In genomic region chrX:46311581-46312120, GRCh38 we compare ENCODE assay signal across 26 cellular contexts.
DNase-seq lines count a peak whose midpoint lies in the region; ATAC-seq and TF ChIP-seq lines count a peak whose summit lies in the region.
"Had no signal": no experiment of that assay in that cellular context is flagged by ENCODE, and none has a peak within 500 bp of the region (broad histone marks: within the 10 kb centered on the region; RNA-seq: fewer than 3 reads in every experiment).

No MANE protein-coding gene starts in this region.

- H3K4me3 ChIP-seq in fibroblast of the aortic adventitia (ENCODE audit: low read depth, low read length) (no peak overlapping the region), tibial artery (no peak overlapping the region), colonic mucosa (no peak overlapping the region)
- H3K4me3 ChIP-seq: BLaER1 treated with 17β-estradiol and CSF1 and Interleukin-3, amounts not matched to agents 10 nM and 100 nM; cardiac muscle cell; left ventricle myocardium inferior; MG63; skin epidermis had no signal

- peaks cover 0 to 13% (median 0%) of the 10 kb centered on the region in 4 donors for H3K4me1 ChIP-seq in tibial artery
- no peaks in the 10 kb centered on the region for H3K4me1 ChIP-seq in colonic mucosa
- H3K4me1 ChIP-seq: BLaER1 treated with 17β-estradiol and CSF1 and Interleukin-3, amounts not matched to agents 10 nM and 100 nM; left ventricle myocardium inferior had no signal

- DNase-seq in activated T-cell treated with anti-CD3 and anti-CD28 coated beads, Interleukin-2, amount 50 U/mL, for 72 hours = no peak
- no peak for DNase-seq in activated T-cell treated with anti-CD3 and anti-CD28 coated beads, Interleukin-2, amount 50 U/mL, for 4 hours
- DNase-seq in fibroblast of the aortic adventitia (ENCODE audit: low read depth) (peak; percentile 2), tibial artery (no peak), AG08396 (ENCODE audit: low spot score) (no peak), colonic mucosa (no peak), cerebellar cortex (ENCODE audit: low spot score) (no peak)
- DNase-seq: activated CD4-positive, alpha-beta memory T cell treated with anti-CD3 and anti-CD28 coated beads for 36 hours; activated naive CD4-positive, alpha-beta T cell; amygdala; foreskin melanocyte; GOT3; left ventricle myocardium inferior; MG63; midbrain; NCI-H2171; NCI-H524; nephron progenitor cell; RPMI8226; WERI-Rb-1 had no signal

- H3K4me3 Mint-ChIP-seq in activated T-cell treated with anti-CD3 and anti-CD28 coated beads, Interleukin-2, amount 50 U/mL, for 72 hours = peak overlapping the region in 1 of 2 donors; percentile 35
- no peak overlapping the region for H3K4me3 Mint-ChIP-seq in activated T-cell treated with anti-CD3 and anti-CD28 coated beads, Interleukin-2, amount 50 U/mL, for 4 hours
- H3K4me3 Mint-ChIP-seq: nephron progenitor cell; stimulated activated memory B cell treated with anti-CD40 and anti-IgM and Interleukin-4, amounts not matched to agents 10 μg/mL and 1 μg/mL and 100 μg/mL, for 72 hours had no signal

- TF ChIP-seq CTCF in fibroblast of the aortic adventitia (IDR thresholded peaks at IDR 0.05; ENCODE audit: insufficient read depth, low read length) (no peak), tibial artery (IDR thresholded peaks at IDR 0.05) (no peak), colonic mucosa (IDR thresholded peaks at IDR 0.05) (no peak)

- no peaks in the 10 kb centered on the region for H3K9me3 Mint-ChIP-seq in activated T-cell treated with anti-CD3 and anti-CD28 coated beads, Interleukin-2, amount 50 U/mL, for 72 hours
- no peaks in the 10 kb centered on the region for H3K9me3 Mint-ChIP-seq in activated T-cell treated with anti-CD3 and anti-CD28 coated beads, Interleukin-2, amount 50 U/mL, for 4 hours
- H3K9me3 Mint-ChIP-seq: activated CD4-positive, alpha-beta memory T cell treated with anti-CD3 and anti-CD28 coated beads for 36 hours; stimulated activated memory B cell treated with anti-CD40 and anti-IgM and Interleukin-4, amounts not matched to agents 10 μg/mL and 1 μg/mL and 100 μg/mL, for 72 hours; T-helper 2 cell treated with Interferon-gamma antibody and Interleukin-4, amounts not matched to agents 5 μg/mL and 100 μg/mL, for 36 hours had no signal

- H3K27ac ChIP-seq in tibial artery (peak overlapping the region; percentile 28 to 63), colonic mucosa (no peak overlapping the region)
- H3K27ac ChIP-seq: BLaER1 treated with 17β-estradiol and CSF1 and Interleukin-3, amounts not matched to agents 10 nM and 100 nM; cardiac muscle cell; left ventricle myocardium inferior; WERI-Rb-1 had no signal

- H3K4me1 Mint-ChIP-seq in activated T-cell treated with anti-CD3 and anti-CD28 coated beads, Interleukin-2, amount 50 U/mL, for 72 hours (ENCODE audit: low read depth) = peaks cover 17% of the 10 kb centered on the region
- peaks cover 11% of the 10 kb centered on the region for H3K4me1 Mint-ChIP-seq in activated T-cell treated with anti-CD3 and anti-CD28 coated beads, Interleukin-2, amount 50 U/mL, for 4 hours (ENCODE audit: low read depth)
- H3K4me1 Mint-ChIP-seq: stimulated activated memory B cell treated with anti-CD40 and anti-IgM and Interleukin-4, amounts not matched to agents 10 μg/mL and 1 μg/mL and 100 μg/mL, for 72 hours had no signal

- H3K36me3 ChIP-seq in tibial artery = no peaks in the 10 kb centered on the region
- H3K36me3 ChIP-seq in colonic mucosa = no peaks in the 10 kb centered on the region
- H3K36me3 ChIP-seq: BLaER1 treated with 17β-estradiol and CSF1 and Interleukin-3, amounts not matched to agents 10 nM and 100 nM; cardiac muscle cell; left ventricle myocardium inferior; MG63; WERI-Rb-1 had no signal

- no peak overlapping the region for H3K9ac ChIP-seq in colonic mucosa (ENCODE audit: low read depth in 2 of 2, low read length in 2 of 2)
- H3K9ac ChIP-seq: BLaER1 treated with 17β-estradiol and CSF1 and Interleukin-3, amounts not matched to agents 10 nM and 100 nM had no signal

- no peaks in the 10 kb centered on the region for H3K9me3 ChIP-seq in tibial artery
- no peaks in the 10 kb centered on the region for H3K9me3 ChIP-seq in colonic mucosa
- H3K9me3 ChIP-seq: left ventricle myocardium inferior, MG63 had no signal

- ATAC-seq in activated T-cell treated with anti-CD3 and anti-CD28 coated beads, Interleukin-2, amount 50 U/mL, for 72 hours (replicated peaks in 1 of 2) = no peak
- no peak for ATAC-seq in activated T-cell treated with anti-CD3 and anti-CD28 coated beads, Interleukin-2, amount 50 U/mL, for 4 hours
- ATAC-seq in SK-N-SH treated with all-trans-retinoic acid at 6 μM for 48 hours = peak; percentile 65; the same call in 2 of the 3 replicates
- ATAC-seq: stimulated activated memory B cell treated with anti-CD40 and anti-IgM and Interleukin-4, amounts not matched to agents 10 μg/mL and 1 μg/mL and 100 μg/mL, for 72 hours had no signal

- intact Hi-C loops in tibial artery (cut with DNase I; ENCODE audit: low total_unique reads) (no loop called here), colonic mucosa (cut with DNase I) (no loop called here)

- no peaks in the 10 kb centered on the region for H3K36me3 Mint-ChIP-seq in activated T-cell treated with anti-CD3 and anti-CD28 coated beads, Interleukin-2, amount 50 U/mL, for 72 hours (ENCODE audit: insufficient read depth in 2 of 2)
- H3K36me3 Mint-ChIP-seq in activated T-cell treated with anti-CD3 and anti-CD28 coated beads, Interleukin-2, amount 50 U/mL, for 4 hours (ENCODE audit: insufficient read depth) = no peaks in the 10 kb centered on the region
- H3K36me3 Mint-ChIP-seq: activated CD4-positive, alpha-beta memory T cell treated with anti-CD3 and anti-CD28 coated beads for 36 hours; stimulated activated memory B cell treated with anti-CD40 and anti-IgM and Interleukin-4, amounts not matched to agents 10 μg/mL and 1 μg/mL and 100 μg/mL, for 72 hours had no signal

- no peaks in the 10 kb centered on the region for H3K27me3 ChIP-seq in tibial artery
- H3K27me3 ChIP-seq in colonic mucosa = no peaks in the 10 kb centered on the region
- H3K27me3 ChIP-seq: BLaER1 treated with 17β-estradiol and CSF1 and Interleukin-3, amounts not matched to agents 10 nM and 100 nM; cardiac muscle cell; MG63 had no signal

- peaks cover 5% of the 10 kb centered on the region for H3K27me3 Mint-ChIP-seq in activated T-cell treated with anti-CD3 and anti-CD28 coated beads, Interleukin-2, amount 50 U/mL, for 72 hours (ENCODE audit: low read depth)
- no peaks in the 10 kb centered on the region for H3K27me3 Mint-ChIP-seq in activated T-cell treated with anti-CD3 and anti-CD28 coated beads, Interleukin-2, amount 50 U/mL, for 4 hours (ENCODE audit: low read depth)
- H3K27me3 Mint-ChIP-seq: activated CD4-positive, alpha-beta memory T cell treated with anti-CD3 and anti-CD28 coated beads for 36 hours had no signal

- H3K27ac Mint-ChIP-seq in activated T-cell treated with anti-CD3 and anti-CD28 coated beads, Interleukin-2, amount 50 U/mL, for 72 hours = peak overlapping the region; percentile 19
- H3K27ac Mint-ChIP-seq: nephron progenitor cell; stimulated activated memory B cell treated with anti-CD40 and anti-IgM and Interleukin-4, amounts not matched to agents 10 μg/mL and 1 μg/mL and 100 μg/mL, for 72 hours; T-helper 2 cell treated with Interferon-gamma antibody and Interleukin-4, amounts not matched to agents 5 μg/mL and 100 μg/mL, for 36 hours had no signal

TF ChIP-seq in SK-N-SH treated with all-trans-retinoic acid at 6 μM for 48 hours, 23 proteins besides CTCF, POLR2A, EP300 and RAD21:
- no peak for TF ChIP-seq ZNF8 (CRISPR knock-in tag; IDR thresholded peaks at IDR 0.05)
- no peak for TF ChIP-seq ZNF565 (CRISPR knock-in tag; conservative IDR thresholded peaks at IDR 0.05; ENCODE audit: low read depth)
- no peak for TF ChIP-seq ZC3H10 (CRISPR knock-in tag; IDR thresholded peaks at IDR 0.05)
- no peak for TF ChIP-seq ISL1 (CRISPR knock-in tag; IDR thresholded peaks at IDR 0.05)
- no peak for TF ChIP-seq ESRRG (CRISPR knock-in tag; IDR thresholded peaks at IDR 0.05)
- TF ChIP-seq TOX (CRISPR knock-in tag; IDR thresholded peaks at IDR 0.05; ENCODE audit: borderline replicate concordance) = no peak
- no peak for TF ChIP-seq SNAI2 (CRISPR knock-in tag; IDR thresholded peaks at IDR 0.05)
- TF ChIP-seq PPARA (CRISPR knock-in tag; IDR thresholded peaks at IDR 0.05; ENCODE audit: borderline replicate concordance) = no peak
